In the genomic region with DNA sequence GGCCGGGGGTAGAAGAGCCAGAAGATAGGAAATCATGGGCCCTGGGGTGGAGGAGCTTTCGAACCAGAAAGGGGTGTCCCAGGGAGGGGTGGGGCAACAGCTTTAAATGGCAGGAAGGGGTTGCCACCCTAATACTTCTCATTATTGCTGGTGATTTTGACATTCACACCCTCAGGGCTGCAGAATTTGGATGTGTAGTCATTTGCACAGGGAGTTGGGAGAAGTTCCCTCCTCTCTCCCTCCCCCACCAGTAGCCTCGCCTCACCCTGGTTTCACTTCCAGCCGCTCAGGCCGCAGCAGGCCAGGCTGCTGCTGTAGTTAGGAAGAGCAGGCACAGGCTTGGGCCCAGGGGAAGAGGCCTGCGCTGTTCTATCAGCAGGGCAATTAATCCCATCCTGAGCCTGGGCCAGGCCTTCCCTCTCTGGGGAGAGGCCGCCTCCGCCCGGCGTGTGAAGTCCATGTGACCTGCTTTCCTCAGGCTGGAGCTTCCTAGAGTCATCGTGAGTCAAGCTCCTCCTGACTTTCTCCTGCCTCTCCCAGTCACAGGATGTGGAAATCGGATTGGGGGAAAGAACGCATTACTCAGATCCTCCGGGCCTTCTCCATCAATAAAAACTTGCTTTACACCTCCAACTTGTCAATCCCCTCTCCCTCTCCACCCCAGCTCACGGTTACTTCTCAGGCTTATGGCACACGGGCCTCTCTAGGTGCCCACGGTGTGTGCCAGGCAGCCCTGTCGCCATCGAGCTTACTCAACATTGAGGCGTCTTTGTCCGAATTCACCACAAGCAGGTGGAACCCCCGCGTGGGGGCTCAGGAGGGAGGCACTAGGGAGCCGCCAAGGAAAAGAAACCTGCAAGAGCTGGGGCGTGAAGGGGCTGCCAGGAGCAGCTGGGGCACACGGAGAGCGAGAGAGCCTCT, we compare ENCODE assay signal across 8 cellular contexts. TPM values are rescaled to one million over a fixed set of nuclear protein-coding genes. Genes with fewer than 3 reads are reported as not detected.
DNase-seq lines count a peak whose midpoint lies in the region; ATAC-seq and TF ChIP-seq lines count a peak whose summit lies in the region.

No MANE protein-coding gene starts in this region.

- H3K23ac ChIP-seq in mesenchymal stem cell (ENCODE audit: low read length in 2 of 2): peak overlapping the region in 1 of 2 experiments; percentile 79

- H2AFZ ChIP-seq in mesenchymal stem cell (ENCODE audit: low read depth, low read length): peak overlapping the region; percentile 66

- H3K27ac Mint-ChIP-seq in Caco-2 (ENCODE audit: unreplicated experiment) (peak overlapping the region; percentile 36), type B pancreatic cell (peak overlapping the region; percentile 89)

- DNase-seq in Caco-2: no peak
- DNase-seq in NCI-H2227 treated with DMSO at 0.1 percent for 48 hours (lab: John Stamatoyannopoulos, UW): peak; percentile 46
- DNase-seq in dermis microvascular lymphatic vessel endothelial cell (ENCODE audit: low read depth in 2 of 2): peak; percentile 46 to 97
- peak; percentile 100 for DNase-seq in mesenchymal stem cell
- DNase-seq in type B pancreatic cell (ENCODE audit: extremely low spot score, unreplicated experiment): no peak
- DNase-seq in DMS 273 treated with DMSO at 0.1 percent for 48 hours (lab: John Stamatoyannopoulos, UW): no peak

- H3K27me3 Mint-ChIP-seq in Caco-2 (ENCODE audit: insufficient read depth, unreplicated experiment) (no peaks in the 10 kb centered on the region), type B pancreatic cell (peaks cover 3% of the 10 kb centered on the region)

- POLR2A ChIA-PET in Caco-2 (lab: Charles Lee): no interaction called here

- H3K4me3 ChIP-seq in Caco-2 (ENCODE audit: low read depth, low read length): no peak overlapping the region
- peak overlapping the region in 1 of 2 experiments; percentile 14 for H3K4me3 ChIP-seq in mesenchymal stem cell (ENCODE audit: insufficient read depth in 1 of 2, low read depth in 1 of 2, low read length in 2 of 2)

- H3K9ac ChIP-seq in mesenchymal stem cell (ENCODE audit: low read length): peak overlapping the region; percentile 82

- H3K36me3 Mint-ChIP-seq in Caco-2 (ENCODE audit: insufficient read depth, unreplicated experiment) (no peaks in the 10 kb centered on the region), type B pancreatic cell (no peaks in the 10 kb centered on the region)

- H3K9me3 ChIP-seq in Caco-2 (no peaks in the 10 kb centered on the region), mesenchymal stem cell (ENCODE audit: control insufficient read depth, low read length) (no peaks in the 10 kb centered on the region)

- intact Hi-C loops in Caco-2 (cut with micrococcal nuclease; ENCODE audit: unreplicated experiment): no loop called here

- H3K4me3 Mint-ChIP-seq in Caco-2 (ENCODE audit: unreplicated experiment) (no peak overlapping the region), type B pancreatic cell (peak overlapping the region; percentile 58)

- peak overlapping the region; percentile 96 for H2BK120ac ChIP-seq in mesenchymal stem cell (ENCODE audit: low read depth, low read length)

- H2BK12ac ChIP-seq in mesenchymal stem cell (ENCODE audit: low read length in 2 of 2): peak overlapping the region; percentile 78 to 93

- peak overlapping the region; percentile 89 for H4K8ac ChIP-seq in mesenchymal stem cell (ENCODE audit: low read length)

- 42% methylated on average over 25 of the region's 27 CpGs for WGBS in mesenchymal stem cell

- BruUV-seq in Caco-2 (replicated peaks; lab: Mats Ljungman, UMichigan): no TSS peak

- H2BK15ac ChIP-seq in mesenchymal stem cell (ENCODE audit: low read depth, poor library complexity, severe bottlenecking): peak overlapping the region; percentile 52

- H3K79me1 ChIP-seq in mesenchymal stem cell (replicated peaks; ENCODE audit: low read length, poor library complexity, severe bottlenecking): no peaks in the 10 kb centered on the region

- H3K27me3 ChIP-seq in Caco-2 (replicated peaks; ENCODE audit: control insufficient read depth, insufficient read depth, low read length) (no peaks in the 10 kb centered on the region), mesenchymal stem cell (ENCODE audit: control insufficient read depth in 1 of 2, insufficient read depth in 1 of 2, low read length in 2 of 2) (no peaks in the 10 kb centered on the region)

- H3K9me3 Mint-ChIP-seq in Caco-2 (ENCODE audit: unreplicated experiment): peaks cover 6% of the 10 kb centered on the region
- H3K9me3 Mint-ChIP-seq in type B pancreatic cell: no peaks in the 10 kb centered on the region

- H3K4me1 ChIP-seq in Caco-2 (peaks cover 22% of the 10 kb centered on the region), mesenchymal stem cell (ENCODE audit: control insufficient read depth, insufficient read depth, low read depth, low read length) (peaks cover 23% of the 10 kb centered on the region)

- H3K4me1 Mint-ChIP-seq in Caco-2 (ENCODE audit: low read depth, unreplicated experiment) (peaks cover 8% of the 10 kb centered on the region), type B pancreatic cell (ENCODE audit: unreplicated experiment) (peaks cover 41% of the 10 kb centered on the region)

- TF ChIP-seq CTCF in Caco-2 (IDR thresholded peaks at IDR 0.05; ENCODE audit: insufficient read depth in 1 of 2, low read depth in 1 of 2, low read length in 1 of 2, severe bottlenecking in 1 of 2, unreplicated experiment in 1 of 2): no peak
- no peak for TF ChIP-seq CTCF in type B pancreatic cell (conservative IDR thresholded peaks at IDR 0.05)

- CTCF ChIA-PET in Caco-2 (lab: Charles Lee): no interaction called here

- H4K91ac ChIP-seq in mesenchymal stem cell (ENCODE audit: low read length): peak overlapping the region; percentile 97

- H3K14ac ChIP-seq in mesenchymal stem cell (ENCODE audit: low read length in 2 of 2): peak overlapping the region in 1 of 2 experiments; percentile 44

- peak overlapping the region; percentile 75 for H2BK5ac ChIP-seq in mesenchymal stem cell (ENCODE audit: low read depth, low read length, poor library complexity, severe bottlenecking)

- H3K36me3 ChIP-seq in Caco-2 (ENCODE audit: control insufficient read depth, insufficient read depth, low read length): no peaks in the 10 kb centered on the region
- H3K36me3 ChIP-seq in mesenchymal stem cell (ENCODE audit: control insufficient read depth in 1 of 2, insufficient read depth in 2 of 2, low read depth in 1 of 2, low read length in 2 of 2): no peaks in the 10 kb centered on the region

- H2AK5ac ChIP-seq in mesenchymal stem cell (ENCODE audit: low read length, severe bottlenecking): peak overlapping the region; percentile 84

- no peak overlapping the region for H3K4me2 ChIP-seq in mesenchymal stem cell (ENCODE audit: low read length, poor library complexity, severe bottlenecking)

- H3K4ac ChIP-seq in mesenchymal stem cell (ENCODE audit: low read depth in 1 of 2, low read length in 2 of 2): peak overlapping the region; percentile 82 to 92

- no peak for ATAC-seq in GM18873 (IDR thresholded peaks at IDR 0.05; ENCODE audit: low FRiP score, unreplicated experiment)
- no peak for ATAC-seq in HG03280 (IDR thresholded peaks at IDR 0.05; ENCODE audit: unreplicated experiment)

- peak overlapping the region; percentile 93 for H3K27ac ChIP-seq in mesenchymal stem cell (ENCODE audit: low read length, poor library complexity, severe bottlenecking)

- H3K18ac ChIP-seq in mesenchymal stem cell (ENCODE audit: low read depth in 1 of 2, low read length in 2 of 2): peak overlapping the region; percentile 84 to 97

RNA-seq across cellular contexts. Expression of a gene that starts 7.8 kb away (rescaled TPM):
- 3.0 and 5.2 TPM in 2 replicates for total RNA-seq in Caco-2 (2022)
- total RNA-seq in dermis microvascular lymphatic vessel endothelial cell: 0.38 and 0.90 TPM in 2 replicates
- 1.4 TPM for polyA plus RNA-seq in mesenchymal stem cell (2013, experiment 1 of 2)
- 0.81 TPM for polyA plus RNA-seq in mesenchymal stem cell (2013, experiment 2 of 2)
- total RNA-seq in type B pancreatic cell (ENCODE audit: low replicate concordance): 1.4 and 3.2 TPM in 2 replicates

Comparison
In these comparisons a context has a peak if more than half of its experiments do, and no peak if none do; other contexts are left out.
1. DNase-seq: peak in NCI-H2227 treated with DMSO at 0.1 percent for 48 hours (single experiment), dermis microvascular lymphatic vessel endothelial cell (2 of 2) and mesenchymal stem cell (single experiment); none in Caco-2 (0 of 2), type B pancreatic cell (single experiment) and DMS 273 treated with DMSO at 0.1 percent for 48 hours (single experiment).